Comparison of ENCODE assay signal across 21 cellular contexts in the genomic region with DNA sequence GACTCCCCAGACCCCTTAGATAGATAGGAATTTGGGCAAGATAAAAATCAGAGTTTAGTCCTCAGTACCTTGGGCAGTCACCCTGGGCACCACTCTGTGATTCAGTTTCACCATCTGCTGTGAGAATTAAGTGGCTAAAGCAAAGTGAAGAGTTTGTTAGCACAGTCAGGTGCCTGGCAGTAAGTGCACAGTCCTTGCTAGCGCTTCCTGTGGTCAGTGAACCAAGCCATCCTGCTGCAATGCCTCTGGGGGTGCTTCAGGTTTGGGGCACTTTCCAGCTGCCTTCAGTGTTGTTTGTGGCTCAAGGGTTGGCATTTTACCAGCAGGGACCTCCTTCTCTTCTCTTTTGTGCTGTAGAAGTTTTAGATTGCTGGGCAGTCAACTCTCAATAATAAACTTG.
"Had no signal": no experiment of that assay in that cellular context is flagged by ENCODE, and none has a peak within 500 bp of the region (broad histone marks: within the 10 kb centered on the region; RNA-seq: fewer than 3 reads in every experiment).

No MANE protein-coding gene starts in this region.

- H3K36me3 Mint-ChIP-seq: activated naive CD8-positive, alpha-beta T cell; brain; natural killer cell; stimulated activated effector memory CD8-positive, alpha-beta T cell treated with anti-CD3 and anti-CD28 coated beads, Interleukin-12 subunit alpha, Interleukin-12 subunit beta, amount 100 ng/mL, for 72 hours had no signal

- ATAC-seq: activated CD4-positive, CD25-positive, alpha-beta regulatory T cell treated with anti-CD3 and anti-CD28 coated beads, Interleukin-2, amount 50 U/mL, for 24 hours; natural killer cell; stimulated activated effector memory CD8-positive, alpha-beta T cell treated with anti-CD3 and anti-CD28 coated beads, Interleukin-12 subunit alpha, Interleukin-12 subunit beta, amount 100 ng/mL, for 72 hours had no signal

- H2AFZ ChIP-seq: parathyroid adenoma had no signal

- H3K9me3 ChIP-seq: colonic mucosa, esophagus squamous epithelium, neutrophil, sigmoid colon, uterus had no signal

- H3K79me2 ChIP-seq: parathyroid adenoma had no signal

- H3K36me3 ChIP-seq: colonic mucosa, esophagus squamous epithelium, neutrophil, sigmoid colon, uterus had no signal

- H3K4me1 Mint-ChIP-seq: brain; natural killer cell; stimulated activated effector memory CD8-positive, alpha-beta T cell treated with anti-CD3 and anti-CD28 coated beads, Interleukin-12 subunit alpha, Interleukin-12 subunit beta, amount 100 ng/mL, for 72 hours had no signal

- H3K27ac ChIP-seq: colonic mucosa, esophagus squamous epithelium, neutrophil, parathyroid adenoma, sigmoid colon, uterus had no signal

- H3K9ac ChIP-seq: parathyroid adenoma had no signal

- DNase-seq: activated CD4-positive, alpha-beta T cell treated with anti-CD3 and anti-CD28 coated beads, Interleukin-2, amount 50 U/mL, for 1 hour; activated CD8-positive, alpha-beta memory T cell treated with anti-CD3 and anti-CD28 coated beads for 24 hours; activated gamma-delta T cell treated with Interleukin-2 at 50 U/mL for 16 hours; amniotic stem cell; central memory CD4-positive, alpha-beta T cell; colonic mucosa; esophagus squamous epithelium; hippocampal formation; kidney; left ventricle myocardium superior; mesendoderm; natural killer cell; sigmoid colon; stimulated activated CD4-positive, alpha-beta T cell treated with anti-CD3 and anti-CD28 coated beads, Interleukin-1b, Interleukin-23, amount 100 ng/mL, for 48 hours; uterus had no signal

- H3K27me3 ChIP-seq: colonic mucosa, sigmoid colon, uterus had no signal

- H3K4me3 Mint-ChIP-seq: activated naive CD8-positive, alpha-beta T cell; natural killer cell; stimulated activated effector memory CD8-positive, alpha-beta T cell treated with anti-CD3 and anti-CD28 coated beads, Interleukin-12 subunit alpha, Interleukin-12 subunit beta, amount 100 ng/mL, for 72 hours had no signal

- H3K4me1 ChIP-seq: colonic mucosa, esophagus squamous epithelium, parathyroid adenoma, sigmoid colon, uterus had no signal

- H3K27ac Mint-ChIP-seq: activated naive CD8-positive, alpha-beta T cell; brain; natural killer cell; stimulated activated effector memory CD8-positive, alpha-beta T cell treated with anti-CD3 and anti-CD28 coated beads, Interleukin-12 subunit alpha, Interleukin-12 subunit beta, amount 100 ng/mL, for 72 hours had no signal

- H3K27me3 Mint-ChIP-seq: activated naive CD8-positive, alpha-beta T cell had no signal

- H3K4me3 ChIP-seq: colonic mucosa, esophagus squamous epithelium, sigmoid colon, uterus had no signal
